12 cellular contexts compared by ENCODE assay signal in genomic region chr10:62231371-62231770, GRCh38. TPM values are rescaled to one million over a fixed set of nuclear protein-coding genes. Genes with fewer than 3 reads are reported as not detected.
DNase-seq lines count a peak whose midpoint lies in the region; ATAC-seq and TF ChIP-seq lines count a peak whose summit lies in the region.
"Had no signal": no experiment of that assay in that cellular context is flagged by ENCODE, and none has a peak within 500 bp of the region (broad histone marks: within the 10 kb centered on the region; RNA-seq: fewer than 3 reads in every experiment).

No MANE protein-coding gene starts in this region.

- peak overlapping the region; percentile 88 for H3K27ac Mint-ChIP-seq in MCF 10A (ENCODE audit: low read depth, unreplicated experiment)
- H3K27ac Mint-ChIP-seq: activated naive CD8-positive, alpha-beta T cell treated with anti-CD3 and anti-CD28 coated beads for 36 hours had no signal

- no peaks in the 10 kb centered on the region for H3K36me3 ChIP-seq in breast epithelium
- no peaks in the 10 kb centered on the region for H3K36me3 ChIP-seq in thoracic aorta
- H3K36me3 ChIP-seq: BE2C had no signal

- no peak for TF ChIP-seq POLR2A in breast epithelium (IDR thresholded peaks at IDR 0.05)

- TF ChIP-seq CTCF in MCF 10A (IDR thresholded peaks at IDR 0.05; ENCODE audit: unreplicated experiment) (no peak), breast epithelium (IDR thresholded peaks at IDR 0.05) (no peak), foreskin keratinocyte (conservative IDR thresholded peaks at IDR 0.05) (no peak), thoracic aorta (IDR thresholded peaks at IDR 0.05) (no peak), GM20000 (IDR thresholded peaks at IDR 0.05; ENCODE audit: extremely low read depth, missing control alignments) (no peak)

- no peaks in the 10 kb centered on the region for H3K27me3 ChIP-seq in breast epithelium
- no peaks in the 10 kb centered on the region for H3K27me3 ChIP-seq in foreskin keratinocyte
- H3K27me3 ChIP-seq in thoracic aorta (replicated peaks; ENCODE audit: insufficient read depth), result no peaks in the 10 kb centered on the region
- H3K27me3 ChIP-seq: BE2C had no signal

- H3K4me1 Mint-ChIP-seq in MCF 10A (ENCODE audit: insufficient read depth, unreplicated experiment), result peaks cover 21% of the 10 kb centered on the region

- BruUV-seq in MCF 10A (replicated peaks; lab: Mats Ljungman, UMichigan), result no TSS peak

- H3K9me3 ChIP-seq in breast epithelium (no peaks in the 10 kb centered on the region), thoracic aorta (no peaks in the 10 kb centered on the region)
- H3K9me3 ChIP-seq: BE2C had no signal

- no peaks in the 10 kb centered on the region for H3K36me3 Mint-ChIP-seq in MCF 10A (ENCODE audit: insufficient read depth, unreplicated experiment)
- H3K36me3 Mint-ChIP-seq: activated naive CD8-positive, alpha-beta T cell treated with anti-CD3 and anti-CD28 coated beads for 36 hours had no signal

- H3K4me1 ChIP-seq in breast epithelium (no peaks in the 10 kb centered on the region), foreskin keratinocyte (peaks cover 38% of the 10 kb centered on the region), thoracic aorta (ENCODE audit: control insufficient read depth in 1 of 2, low read depth in 2 of 2) (peaks cover 22 to 33% of the 10 kb centered on the region in 2 donors)
- H3K4me1 ChIP-seq: BE2C had no signal

- CTCF ChIA-PET in MCF 10A (lab: Yijun Ruan, JAX), result interaction anchor here (0.6 to 1.5 kb wide), 5 partner anchors 14 to 490 kb away, joined by 3 to 5 read pairs (median 3); no protein-coding TSS in a partner anchor

- H3K4me3 Mint-ChIP-seq in MCF 10A (ENCODE audit: unreplicated experiment), result no peak overlapping the region
- H3K4me3 Mint-ChIP-seq: activated naive CD8-positive, alpha-beta T cell treated with anti-CD3 and anti-CD28 coated beads for 36 hours had no signal

- no peaks in the 10 kb centered on the region for H3K9me3 Mint-ChIP-seq in MCF 10A (ENCODE audit: unreplicated experiment)
- H3K9me3 Mint-ChIP-seq: activated naive CD8-positive, alpha-beta T cell treated with anti-CD3 and anti-CD28 coated beads for 36 hours had no signal

- H3K27me3 Mint-ChIP-seq in MCF 10A (ENCODE audit: insufficient read depth, unreplicated experiment), result no peaks in the 10 kb centered on the region
- H3K27me3 Mint-ChIP-seq: activated naive CD8-positive, alpha-beta T cell treated with anti-CD3 and anti-CD28 coated beads for 36 hours had no signal

- intact Hi-C loops in MCF 10A (cut with micrococcal nuclease), result no loop called here
- intact Hi-C loops in breast epithelium (cut with DNase I; ENCODE audit: low total_unique reads), result no loop called here

- DNase-seq in MCF 10A (ENCODE audit: unreplicated experiment) (peak; percentile 59), breast epithelium (ENCODE audit: low spot score in 2 of 2) (no peak), amniotic epithelial cell (ENCODE audit: low read depth) (peak; percentile 72), foreskin keratinocyte (peak in 1 of 2 donors; percentile 69), thoracic aorta (ENCODE audit: low spot score) (no peak), GM20000 (ENCODE audit: low spot score) (no peak)
- DNase-seq: activated naive CD8-positive, alpha-beta T cell treated with anti-CD3 and anti-CD28 coated beads for 36 hours; BE2C; NCI-H2107; small intestine had no signal

- H3K4me3 ChIP-seq in breast epithelium, result no peak overlapping the region
- no peak overlapping the region for H3K4me3 ChIP-seq in thoracic aorta

- peak; percentile 76 for ATAC-seq in foreskin keratinocyte
- ATAC-seq in thoracic aorta (ENCODE audit: insufficient number of reproducible peaks, low FRiP score, low read depth), result peak; percentile 47
- ATAC-seq in HG03378 (IDR thresholded peaks at IDR 0.05; ENCODE audit: unreplicated experiment), result no peak
- no peak for ATAC-seq in HG03039 (IDR thresholded peaks at IDR 0.05; ENCODE audit: unreplicated experiment)

- H3K27ac ChIP-seq in breast epithelium (no peak overlapping the region), foreskin keratinocyte (no peak overlapping the region), thoracic aorta (peak overlapping the region; percentile 42 to 51)

- POLR2A ChIA-PET in MCF 10A (lab: Yijun Ruan, JAX), result interaction anchor here (0.6 to 1.2 kb wide), 6 partner anchors 12 to 902 kb away, joined by 3 to 4 read pairs (median 3); partner anchors contain the start of gene NRBF2

RNA-seq across cellular contexts. Expression of gene RTKN2, which starts 37.3 kb away (rescaled TPM):
- total RNA-seq in MCF 10A (2022) (1.6 and 2.6 TPM in 2 replicates), breast epithelium (1 to 10 TPM in 1 of 3 donors, under 1 TPM in 2; 0.16 to 1.3 (median 0.98) TPM), foreskin keratinocyte (1.8 and 2.6 TPM in 2 replicates), thoracic aorta (not detected)
- 1.1 and 1.3 TPM in 2 replicates for polyA plus RNA-seq in foreskin keratinocyte

Comparison
In these comparisons a context has a peak if more than half of its experiments do, and no peak if none do; other contexts are left out.
1. DNase-seq: peak in MCF 10A (single experiment) and amniotic epithelial cell (single experiment); none in breast epithelium (0 of 2), thoracic aorta (single experiment) and GM20000 (single experiment).
2. H3K27ac ChIP-seq: peak in thoracic aorta (2 of 2); none in breast epithelium (0 of 2) and foreskin keratinocyte (single experiment).
3. ATAC-seq: peak in foreskin keratinocyte (single experiment) and thoracic aorta (single experiment); none in HG03378 (single experiment) and HG03039 (single experiment).